Comparison of ENCODE assay signal across 33 cellular contexts in the genomic region with DNA sequence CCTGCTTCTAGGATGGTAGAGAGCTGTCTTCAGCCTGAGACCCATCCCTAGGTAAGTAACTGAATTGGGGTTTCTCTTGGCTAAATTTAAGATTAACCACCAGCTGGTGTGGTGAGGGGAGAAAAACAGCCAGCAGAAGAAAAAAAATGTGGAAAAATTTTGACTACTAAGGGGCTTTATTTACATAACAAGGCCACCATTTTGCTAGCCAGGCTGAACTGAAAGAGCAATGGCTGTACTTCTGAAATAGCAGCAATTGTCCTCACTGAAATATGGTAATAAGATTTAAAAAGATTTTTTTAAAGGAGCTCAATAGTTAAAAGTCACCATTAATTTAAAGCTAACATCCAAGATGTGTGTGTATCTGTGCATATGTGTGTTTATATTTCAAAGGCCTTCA.
"Had no signal": no experiment of that assay in that cellular context is flagged by ENCODE, and none has a peak within 500 bp of the region (broad histone marks: within the 10 kb centered on the region; RNA-seq: fewer than 3 reads in every experiment).

No MANE protein-coding gene starts in this region.

- H3K27me3 Mint-ChIP-seq: activated naive CD8-positive, alpha-beta T cell treated with anti-CD3 and anti-CD28 coated beads for 36 hours; activated T-helper 17 cell treated with anti-CD3 and anti-CD28 coated beads, Interleukin-2, amount 50 U/mL, for 72 hours had no signal

- H3K36me3 ChIP-seq: brain microvascular endothelial cell, MG63, Peyer's patch had no signal

- H3K9me3 Mint-ChIP-seq: activated T-cell treated with anti-CD3 and anti-CD28 coated beads, Interleukin-2, amount 50 U/mL, for 72 hours; activated T-helper 17 cell treated with anti-CD3 and anti-CD28 coated beads, Interleukin-2, amount 50 U/mL, for 72 hours had no signal

- ATAC-seq: activated CD8-positive, alpha-beta T cell treated with anti-CD3 and anti-CD28 coated beads for 36 hours; activated T-cell treated with anti-CD3 and anti-CD28 coated beads, Interleukin-2, amount 50 U/mL, for 72 hours; activated T-helper 17 cell treated with anti-CD3 and anti-CD28 coated beads, Interleukin-2, amount 50 U/mL, for 72 hours; Right ventricle myocardium inferior had no signal

- H3K27ac Mint-ChIP-seq: activated CD4-positive, alpha-beta T cell treated with anti-CD3 and anti-CD28 coated beads, Interleukin-2, amount 10 ng/mL, durations not matched to agents 24 days and 14 days; activated CD8-positive, alpha-beta T cell treated with anti-CD3 and anti-CD28 coated beads for 36 hours; activated naive CD8-positive, alpha-beta T cell treated with anti-CD3 and anti-CD28 coated beads for 36 hours; activated T-helper 17 cell treated with anti-CD3 and anti-CD28 coated beads, Interleukin-2, amount 50 U/mL, for 72 hours; T-helper 2 cell treated with Interferon-gamma antibody and Interleukin-4, amounts not matched to agents 5 μg/mL and 100 μg/mL, for 36 hours had no signal

- H3K27me3 ChIP-seq: brain microvascular endothelial cell, MG63, Peyer's patch had no signal

- H3K27ac ChIP-seq: brain microvascular endothelial cell, Peyer's patch, RWPE1 had no signal

- H3K4me3 ChIP-seq: MG63, Peyer's patch had no signal

- H3K4me3 Mint-ChIP-seq: activated CD4-positive, alpha-beta T cell treated with anti-CD3 and anti-CD28 coated beads, Interleukin-2, amount 10 ng/mL, durations not matched to agents 24 days and 14 days; activated CD8-positive, alpha-beta T cell treated with anti-CD3 and anti-CD28 coated beads for 36 hours; activated naive CD8-positive, alpha-beta T cell treated with anti-CD3 and anti-CD28 coated beads for 36 hours; activated T-cell treated with anti-CD3 and anti-CD28 coated beads, Interleukin-2, amount 50 U/mL, for 72 hours; activated T-helper 17 cell treated with anti-CD3 and anti-CD28 coated beads, Interleukin-2, amount 50 U/mL, for 72 hours; T-helper 2 cell treated with Interferon-gamma antibody and Interleukin-4, amounts not matched to agents 5 μg/mL and 100 μg/mL, for 36 hours had no signal

- DNase-seq: activated CD4-positive, alpha-beta T cell treated with anti-CD3 and anti-CD28 coated beads for 1 hour; activated CD4-positive, alpha-beta T cell treated with anti-CD3 and anti-CD28 coated beads, Interleukin-2, amount 10 ng/mL, durations not matched to agents 24 days and 14 days; activated CD4-positive, alpha-beta T cell treated with anti-CD3 and anti-CD28 coated beads, Interleukin-2, amount 50 U/mL, for 4 hours; activated CD4-positive, CD25-positive, alpha-beta regulatory T cell; activated CD8-positive, alpha-beta T cell treated with anti-CD3 and anti-CD28 coated beads for 36 hours; activated effector memory CD4-positive, alpha-beta T cell treated with anti-CD3 and anti-CD28 coated beads, Interleukin-2, amount 50 U/mL, for 16 hours; activated naive CD4-positive, alpha-beta T cell; activated naive CD4-positive, alpha-beta T cell treated with anti-CD3 and anti-CD28 coated beads, Interleukin-2, amount 50 U/mL, for 16 hours; activated naive CD8-positive, alpha-beta T cell treated with anti-CD3 and anti-CD28 coated beads for 36 hours; activated T-cell treated with anti-CD3 and anti-CD28 coated beads, Interleukin-2, amount 50 U/mL, for 1 hour; activated T-cell treated with anti-CD3 and anti-CD28 coated beads, Interleukin-2, amount 50 U/mL, for 72 hours; amniotic stem cell; aorta; brain microvascular endothelial cell; central memory CD4-positive, alpha-beta T cell; Kasumi-1; KG1; MG63; NCI-H1092; NCI-H1436 treated with DMSO at 0.1 percent for 48 hours; NCI-H1694 treated with DMSO at 0.1 percent for 48 hours; NCI-H2029; NCI-H2171; NCI-H510A; NCI-H526; NCI-H748 treated with DMSO at 0.1 percent for 48 hours; NK-92 treated with Interleukin-12 subunit alpha and Interleukin-12 subunit beta, amount 100 ng/mL, for 24 hours; Peyer's patch; SIG-M5 had no signal

- H3K4me1 ChIP-seq: Peyer's patch had no signal

- H3K4me1 Mint-ChIP-seq: activated CD4-positive, alpha-beta T cell treated with anti-CD3 and anti-CD28 coated beads, Interleukin-2, amount 10 ng/mL, durations not matched to agents 24 days and 14 days; activated naive CD8-positive, alpha-beta T cell treated with anti-CD3 and anti-CD28 coated beads for 36 hours; activated T-helper 17 cell treated with anti-CD3 and anti-CD28 coated beads, Interleukin-2, amount 50 U/mL, for 72 hours had no signal

- H3K9me3 ChIP-seq: Peyer's patch had no signal
